25 cellular contexts compared by ENCODE assay signal in genomic region chr4:121373841-121374240, GRCh38. TPM values are rescaled to one million over a fixed set of nuclear protein-coding genes. Genes with fewer than 3 reads are reported as not detected.
"Had no signal": no experiment of that assay in that cellular context is flagged by ENCODE, and none has a peak within 500 bp of the region (broad histone marks: within the 10 kb centered on the region; RNA-seq: fewer than 3 reads in every experiment).

No MANE protein-coding gene starts in this region.

- ATAC-seq: K562, Panc1, PC-3 had no signal

- H3K9me3 ChIP-seq: MG63 had no signal

- H3K4me3 Mint-ChIP-seq: IgD-negative memory B cell had no signal

- H3K27me3 ChIP-seq: MG63 had no signal

- H3K36me3 ChIP-seq: MG63 had no signal

- H3K9me3 Mint-ChIP-seq: IgD-negative memory B cell had no signal

- H3K4me1 Mint-ChIP-seq: IgD-negative memory B cell had no signal

- H3K36me3 Mint-ChIP-seq: IgD-negative memory B cell had no signal

- H3K9ac ChIP-seq: KMS-11 had no signal

- H3K27ac Mint-ChIP-seq: IgD-negative memory B cell had no signal

- H3K4me3 ChIP-seq: K562, MG63 had no signal

- H3K4me2 ChIP-seq: KMS-11 had no signal

- DNase-seq: Kasumi-1; MG63; NCI-H1092 treated with DMSO at 0.1 percent for 48 hours; NCI-H1436; NCI-H187; NCI-H2029; NCI-H2081 treated with DMSO at 0.1 percent for 48 hours; NCI-H2171; NCI-H226; NCI-H446; NCI-H510A; NCI-H524 treated with DMSO at 0.1 percent for 48 hours; NCI-H69; NCI-H774; NK-92 treated with Interleukin-12 subunit alpha and Interleukin-12 subunit beta, amount 100 ng/mL, for 24 hours; PC-3; SHP77 had no signal

- H3K27ac ChIP-seq: HL-60, KMS-11, RWPE1 had no signal

- FAIRE-seq: HTR-8/SVneo, K562 had no signal

RNA-seq across cellular contexts. Expression of gene QRFPR, which starts 7.0 kb away (rescaled TPM):
- total RNA-seq: K562, OCI-LY7, PC-3 had no signal
- polyA plus RNA-seq: IgD-negative memory B cell, K562 had no signal
